ENCODE assay signal across 19 cellular contexts in genomic region chr12:132550830-132551229, GRCh38. TPM values are rescaled to one million over a fixed set of nuclear protein-coding genes. Genes with fewer than 3 reads are reported as not detected.
A peak's percentile ranks its signal among the peaks of the same experiment; 100 is the strongest.
DNase-seq lines count a peak whose midpoint lies in the region; ATAC-seq and TF ChIP-seq lines count a peak whose summit lies in the region.
"Had no signal": no experiment of that assay in that cellular context is flagged by ENCODE, and none has a peak within 500 bp of the region (broad histone marks: within the 10 kb centered on the region; RNA-seq: fewer than 3 reads in every experiment).

No MANE protein-coding gene starts in this region.

- TF ChIP-seq CTCF in hepatocyte (IDR thresholded peaks at IDR 0.05; ENCODE audit: poor library complexity) (no peak), neural progenitor cell (IDR thresholded peaks at IDR 0.05) (no peak)
- TF ChIP-seq CTCF in CD8-positive, alpha-beta T cell (IDR thresholded peaks at IDR 0.05) = no peak

- H3K9ac ChIP-seq in NT2/D1 (ENCODE audit: insufficient read length, low read depth) = peak overlapping the region; percentile 70
- H3K9ac ChIP-seq in neural progenitor cell = no peak overlapping the region

- CTCF ChIA-PET in CD8-positive, alpha-beta T cell (lab: Charles Lee) = no interaction called here

- ATAC-seq in stimulated activated memory B cell treated with anti-CD40 and anti-IgM and Interleukin-4, amounts not matched to agents 10 μg/mL and 1 μg/mL and 100 μg/mL, for 72 hours = no peak
- no peak for ATAC-seq in CD8-positive, alpha-beta T cell

- H3K36me3 ChIP-seq in H7 (replicated peaks; ENCODE audit: control insufficient read depth, insufficient read depth, low read length) (no peaks in the 10 kb centered on the region), NT2/D1 (ENCODE audit: insufficient read depth, insufficient read length, low read length) (peaks cover 5% of the 10 kb centered on the region), hepatocyte (replicated peaks; ENCODE audit: insufficient read depth, low read depth) (no peaks in the 10 kb centered on the region), neural progenitor cell (no peaks in the 10 kb centered on the region)
- H3K36me3 ChIP-seq in CD8-positive, alpha-beta T cell (ENCODE audit: insufficient read depth, low read length) = no peaks in the 10 kb centered on the region

- H3K9me3 ChIP-seq in NT2/D1 (ENCODE audit: insufficient read depth, low read length) (no peaks in the 10 kb centered on the region), hepatocyte (ENCODE audit: low read depth) (no peaks in the 10 kb centered on the region), neural progenitor cell (ENCODE audit: low read depth) (no peaks in the 10 kb centered on the region)
- H3K9me3 ChIP-seq in CD8-positive, alpha-beta T cell (ENCODE audit: low read length) = no peaks in the 10 kb centered on the region

- POLR2A ChIA-PET in CD8-positive, alpha-beta T cell (lab: Charles Lee) = no interaction called here

- H3K27me3 ChIP-seq in H7 (ENCODE audit: control insufficient read depth, insufficient read depth, low read length) = peaks cover 9% of the 10 kb centered on the region
- H3K27me3 ChIP-seq in NT2/D1 (ENCODE audit: insufficient read depth, insufficient read length) = peaks cover 82% of the 10 kb centered on the region
- H3K27me3 ChIP-seq in hepatocyte = no peaks in the 10 kb centered on the region
- H3K27me3 ChIP-seq in neural progenitor cell = peaks cover 95% of the 10 kb centered on the region
- H3K27me3 ChIP-seq in CD8-positive, alpha-beta T cell (ENCODE audit: insufficient read depth, low read length) = no peaks in the 10 kb centered on the region

- intact Hi-C loops in CD8-positive, alpha-beta T cell (cut with DNase I, micrococcal nuclease) = no loop called here

- H2AFZ ChIP-seq in hepatocyte (no peak overlapping the region), neural progenitor cell (replicated peaks) (no peak overlapping the region)

- H3F3A ChIP-seq in neural progenitor cell (ENCODE audit: low read depth) = peaks cover 10% of the 10 kb centered on the region

- no peaks in the 10 kb centered on the region for H3K9me3 Mint-ChIP-seq in neural progenitor cell
- no peaks in the 10 kb centered on the region for H3K9me3 Mint-ChIP-seq in stimulated activated memory B cell treated with anti-CD40 and anti-IgM and Interleukin-4, amounts not matched to agents 10 μg/mL and 1 μg/mL and 100 μg/mL, for 72 hours
- no peaks in the 10 kb centered on the region for H3K9me3 Mint-ChIP-seq in CD8-positive, alpha-beta T cell

- H4K20me1 ChIP-seq in hepatocyte (ENCODE audit: insufficient read depth, poor library complexity, severe bottlenecking) = peaks cover 8% of the 10 kb centered on the region
- peaks cover 28% of the 10 kb centered on the region for H4K20me1 ChIP-seq in neural progenitor cell (ENCODE audit: low read depth)

- no peak overlapping the region for H3K27ac Mint-ChIP-seq in neural progenitor cell
- H3K27ac Mint-ChIP-seq in stimulated activated memory B cell treated with anti-CD40 and anti-IgM and Interleukin-4, amounts not matched to agents 10 μg/mL and 1 μg/mL and 100 μg/mL, for 72 hours = no peak overlapping the region
- H3K27ac Mint-ChIP-seq in CD8-positive, alpha-beta T cell = no peak overlapping the region
- H3K27ac Mint-ChIP-seq: CD4-positive, CD25-positive, alpha-beta regulatory T cell had no signal

- DNase-seq in H7 (peak; percentile 67), NT2/D1 (ENCODE audit: low read depth, low spot score) (no peak), hepatocyte (ENCODE audit: low spot score) (no peak), neural progenitor cell (ENCODE audit: low spot score) (no peak)
- no peak for DNase-seq in activated naive CD4-positive, alpha-beta T cell treated with anti-CD3 and anti-CD28 coated beads, Interleukin-2, amount 50 U/mL, for 16 hours
- DNase-seq in CD8-positive, alpha-beta T cell = no peak
- DNase-seq: ACHN; AML-193; Calu3; CD4-positive, CD25-positive, alpha-beta regulatory T cell; DMS79 treated with DMSO at 0.1 percent for 48 hours; NCI-H1105 treated with DMSO at 0.1 percent for 48 hours; NCI-H1694 treated with DMSO at 0.1 percent for 48 hours; NCI-H226; NCI-H526; OCI-M1; RPMI8226 had no signal

- WGBS in hepatocyte (ENCODE audit: low lambda C conversion rate, missing lambda C conversion rate) = 89% methylated on average over 15 of the region's 15 CpGs

- no peaks in the 10 kb centered on the region for H3K36me3 Mint-ChIP-seq in neural progenitor cell
- peaks cover 45% of the 10 kb centered on the region for H3K36me3 Mint-ChIP-seq in stimulated activated memory B cell treated with anti-CD40 and anti-IgM and Interleukin-4, amounts not matched to agents 10 μg/mL and 1 μg/mL and 100 μg/mL, for 72 hours
- peaks cover 20% of the 10 kb centered on the region for H3K36me3 Mint-ChIP-seq in CD8-positive, alpha-beta T cell
- H3K36me3 Mint-ChIP-seq: CD4-positive, CD25-positive, alpha-beta regulatory T cell had no signal

- peaks cover 15% of the 10 kb centered on the region for H3K27me3 Mint-ChIP-seq in neural progenitor cell (ENCODE audit: insufficient read depth, low read depth)
- no peaks in the 10 kb centered on the region for H3K27me3 Mint-ChIP-seq in stimulated activated memory B cell treated with anti-CD40 and anti-IgM and Interleukin-4, amounts not matched to agents 10 μg/mL and 1 μg/mL and 100 μg/mL, for 72 hours
- H3K27me3 Mint-ChIP-seq in CD8-positive, alpha-beta T cell (ENCODE audit: low read depth) = no peaks in the 10 kb centered on the region
- H3K27me3 Mint-ChIP-seq: CD4-positive, CD25-positive, alpha-beta regulatory T cell had no signal

- no peak overlapping the region for H3K4me3 Mint-ChIP-seq in neural progenitor cell
- H3K4me3 Mint-ChIP-seq in stimulated activated memory B cell treated with anti-CD40 and anti-IgM and Interleukin-4, amounts not matched to agents 10 μg/mL and 1 μg/mL and 100 μg/mL, for 72 hours = no peak overlapping the region
- H3K4me3 Mint-ChIP-seq in CD8-positive, alpha-beta T cell = no peak overlapping the region
- H3K4me3 Mint-ChIP-seq: CD4-positive, CD25-positive, alpha-beta regulatory T cell had no signal

- peaks cover 16% of the 10 kb centered on the region for H3K4me1 ChIP-seq in NT2/D1 (ENCODE audit: insufficient read depth, insufficient read length)
- peaks cover 6% of the 10 kb centered on the region for H3K4me1 ChIP-seq in hepatocyte (ENCODE audit: insufficient read depth)
- peaks cover 18% of the 10 kb centered on the region for H3K4me1 ChIP-seq in neural progenitor cell
- H3K4me1 ChIP-seq in CD8-positive, alpha-beta T cell (ENCODE audit: insufficient read depth, low read length) = no peaks in the 10 kb centered on the region

- peak overlapping the region; percentile 70 for H3K4me2 ChIP-seq in hepatocyte
- peak overlapping the region; percentile 82 for H3K4me2 ChIP-seq in neural progenitor cell

- peaks cover 19% of the 10 kb centered on the region for H3K4me1 Mint-ChIP-seq in neural progenitor cell
- H3K4me1 Mint-ChIP-seq in stimulated activated memory B cell treated with anti-CD40 and anti-IgM and Interleukin-4, amounts not matched to agents 10 μg/mL and 1 μg/mL and 100 μg/mL, for 72 hours = no peaks in the 10 kb centered on the region
- no peaks in the 10 kb centered on the region for H3K4me1 Mint-ChIP-seq in CD8-positive, alpha-beta T cell (ENCODE audit: low read depth)
- H3K4me1 Mint-ChIP-seq: CD4-positive, CD25-positive, alpha-beta regulatory T cell had no signal

- no peaks in the 10 kb centered on the region for H3K9me2 ChIP-seq in hepatocyte (replicated peaks; ENCODE audit: insufficient read depth)

- no peak overlapping the region for H3K27ac ChIP-seq in hepatocyte
- no peak overlapping the region for H3K27ac ChIP-seq in neural progenitor cell
- H3K27ac ChIP-seq in CD8-positive, alpha-beta T cell (ENCODE audit: low read depth, low read length) = no peak overlapping the region

- H3K4me3 ChIP-seq in H7 (ENCODE audit: insufficient read depth, low read depth, low read length) (no peak overlapping the region), NT2/D1 (ENCODE audit: insufficient read length, low read depth) (peak overlapping the region; percentile 12), hepatocyte (no peak overlapping the region), neural progenitor cell (peak overlapping the region; percentile 45)
- no peak overlapping the region for H3K4me3 ChIP-seq in CD8-positive, alpha-beta T cell (ENCODE audit: low read depth, low read length)

- H3K79me2 ChIP-seq in hepatocyte (no peaks in the 10 kb centered on the region), neural progenitor cell (ENCODE audit: low read depth) (no peaks in the 10 kb centered on the region)

RNA-seq across cellular contexts. Expression of gene LRCOL1, which starts 59.6 kb away (rescaled TPM):
- not detected in 2 replicates for total RNA-seq in H7 (2014; rRNA removed; shearing (Covaris generic))
- not detected in 2 replicates for total RNA-seq in hepatocyte
- polyA plus RNA-seq in hepatocyte = 0.28 TPM in 1 of 2 replicates, not detected in the other
- total RNA-seq in neural progenitor cell (ENCODE audit: low replicate concordance) = 0.34 TPM in 1 of 2 replicates, not detected in the other
- not detected for total RNA-seq in CD8-positive, alpha-beta T cell
- total RNA-seq: Calu3; CD4-positive, CD25-positive, alpha-beta regulatory T cell; G401 had no signal
- polyA plus RNA-seq: CD4-positive, CD25-positive, alpha-beta regulatory T cell had no signal

Comparison
In these comparisons a context has a peak if more than half of its experiments do, and no peak if none do; other contexts are left out.
1. H3K4me3 ChIP-seq: peak in NT2/D1 (single experiment) and neural progenitor cell (single experiment); none in H7 (single experiment), hepatocyte (single experiment) and CD8-positive, alpha-beta T cell (single experiment).